ENCODE assay signal across 24 cellular contexts in the genomic region with DNA sequence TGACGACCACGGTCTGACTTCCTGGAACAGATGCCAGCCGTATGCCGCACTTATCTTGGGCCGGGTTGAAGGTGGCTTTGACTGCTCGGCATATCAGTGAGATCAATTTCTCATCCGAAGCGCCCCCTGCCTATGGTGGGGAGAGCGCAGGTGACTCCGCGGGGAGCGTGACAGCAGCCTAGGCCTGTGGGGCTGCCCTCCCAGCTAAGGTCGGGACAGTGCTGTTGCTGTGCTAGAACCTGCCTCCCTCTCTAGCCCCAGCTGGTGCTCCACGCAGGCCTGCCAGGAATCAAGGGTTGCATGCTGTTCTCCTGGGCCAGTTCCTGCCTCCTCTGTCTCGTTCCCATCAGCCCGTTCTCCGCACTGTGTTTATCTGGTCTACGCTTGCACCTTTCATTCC. TPM values are rescaled to one million over a fixed set of nuclear protein-coding genes. Genes with fewer than 3 reads are reported as not detected.
A peak's percentile ranks its signal among the peaks of the same experiment; 100 is the strongest.
DNase-seq lines count a peak whose midpoint lies in the region; ATAC-seq and TF ChIP-seq lines count a peak whose summit lies in the region.
"Had no signal": no experiment of that assay in that cellular context is flagged by ENCODE, and none has a peak within 500 bp of the region (broad histone marks: within the 10 kb centered on the region; RNA-seq: fewer than 3 reads in every experiment).

No MANE protein-coding gene starts in this region.

- peaks cover 10% of the 10 kb centered on the region for H3K79me1 ChIP-seq in H9 (ENCODE audit: insufficient read depth, low read depth, low read length, poor library complexity, severe bottlenecking)

- H3K9me3 ChIP-seq in BE2C: no peaks in the 10 kb centered on the region
- H3K9me3 ChIP-seq in H9 (ENCODE audit: control insufficient read depth, low read depth, low read length): no peaks in the 10 kb centered on the region
- H3K9me3 ChIP-seq in gastroesophageal sphincter: no peaks in the 10 kb centered on the region
- H3K9me3 ChIP-seq: adrenal gland, BLaER1, esophagus squamous epithelium had no signal

- no peak for TF ChIP-seq EP300 in gastroesophageal sphincter (IDR thresholded peaks at IDR 0.05)

- H3K9me3 Mint-ChIP-seq in H9: no peaks in the 10 kb centered on the region
- H3K9me3 Mint-ChIP-seq: effector memory CD8-positive, alpha-beta T cell; natural killer cell; T-helper 2 cell treated with Interferon-gamma antibody and Interleukin-4, amounts not matched to agents 5 μg/mL and 100 μg/mL, for 36 hours had no signal

- no peak overlapping the region for H3K4ac ChIP-seq in H9 (ENCODE audit: low read depth, low read length)

- peaks cover 4% of the 10 kb centered on the region; the same call in 1 of the 2 replicates for H3K79me2 ChIP-seq in H9 (ENCODE audit: insufficient read depth, low read length)

- no peak for TF ChIP-seq POLR2A in gastroesophageal sphincter (IDR thresholded peaks at IDR 0.05)

- no peak overlapping the region for H3K4me3 Mint-ChIP-seq in H9
- H3K4me3 Mint-ChIP-seq: effector memory CD8-positive, alpha-beta T cell; natural killer cell; T-helper 2 cell treated with Interferon-gamma antibody and Interleukin-4, amounts not matched to agents 5 μg/mL and 100 μg/mL, for 36 hours had no signal

- H3K56ac ChIP-seq in H9 (ENCODE audit: insufficient read length, low read depth, low read length): no peak overlapping the region

- H3K4me1 ChIP-seq in BE2C: peaks cover 10% of the 10 kb centered on the region
- H3K4me1 ChIP-seq in H9 (ENCODE audit: insufficient read depth, low read length): no peaks in the 10 kb centered on the region
- peaks cover 0 to 47% (median 16%) of the 10 kb centered on the region in 3 donors for H3K4me1 ChIP-seq in gastroesophageal sphincter

- no peak overlapping the region for H2AK5ac ChIP-seq in H9 (ENCODE audit: insufficient read length, low read length)

- no peak overlapping the region for H3K9ac ChIP-seq in H9 (ENCODE audit: extremely low read depth, insufficient read length, low read length)
- H3K9ac ChIP-seq: BLaER1 had no signal

- H2BK20ac ChIP-seq in H9 (ENCODE audit: low read depth, low read length, poor library complexity, severe bottlenecking): no peak overlapping the region

- no peaks in the 10 kb centered on the region for H3K27me3 ChIP-seq in BE2C
- H3K27me3 ChIP-seq in H9 (ENCODE audit: insufficient read depth, low read length): no peaks in the 10 kb centered on the region
- H3K27me3 ChIP-seq in gastroesophageal sphincter: no peaks in the 10 kb centered on the region
- H3K27me3 ChIP-seq: adrenal gland, BLaER1 had no signal

- no peak overlapping the region for H2BK12ac ChIP-seq in H9 (ENCODE audit: insufficient read length, low read depth, low read length)

- no peak overlapping the region for H4K5ac ChIP-seq in H9 (ENCODE audit: insufficient read length, low read depth, low read length)

- H2BK5ac ChIP-seq in H9 (ENCODE audit: insufficient read length, low read length): no peak overlapping the region

- intact Hi-C loops in left colon (cut with DNase I, micrococcal nuclease): loop anchor here (2.0 to 10.0 kb wide), 2 partner anchors 148 kb away; no protein-coding TSS in a partner anchor

- H3K27ac Mint-ChIP-seq in H9: peak overlapping the region; percentile 55 to 99 (median 88); a peak in 4 of 7 replicates
- H3K27ac Mint-ChIP-seq: effector memory CD8-positive, alpha-beta T cell; natural killer cell; T-helper 2 cell treated with Interferon-gamma antibody and Interleukin-4, amounts not matched to agents 5 μg/mL and 100 μg/mL, for 36 hours had no signal

- TF ChIP-seq CTCF in BE2C (IDR thresholded peaks at IDR 0.05; ENCODE audit: low read depth, low read length) (peak; percentile 32), H9 (conservative IDR thresholded peaks at IDR 0.05) (peak; percentile 41; the same call in 2 of the 3 replicates), gastroesophageal sphincter (IDR thresholded peaks at IDR 0.05) (no peak)

- no peak overlapping the region for H4K91ac ChIP-seq in H9 (ENCODE audit: insufficient read length, low read depth, low read length)

- no peak overlapping the region for H2BK15ac ChIP-seq in H9 (ENCODE audit: low read depth, low read length)

- H3K18ac ChIP-seq in H9 (ENCODE audit: insufficient read length, low read depth, low read length): no peak overlapping the region

- no peak overlapping the region for H2AFZ ChIP-seq in H9 (ENCODE audit: low read length)

- H3K4me3 ChIP-seq in BE2C (ENCODE audit: low read depth, low read length) (no peak overlapping the region), gastroesophageal sphincter (no peak overlapping the region)
- H3K4me3 ChIP-seq: adrenal gland, BLaER1, esophagus squamous epithelium had no signal

- no peak overlapping the region for H3K4me2 ChIP-seq in H9 (ENCODE audit: insufficient read depth, insufficient read length, low read length)
- H3K4me2 ChIP-seq: BLaER1 had no signal

- H3K36me3 Mint-ChIP-seq in H9 (ENCODE audit: insufficient read depth in 1 of 3, low read depth in 3 of 3): peaks cover 86 to 96% (median 96%) of the 10 kb centered on the region in 3 experiments
- H3K36me3 Mint-ChIP-seq: natural killer cell had no signal

- no peaks in the 10 kb centered on the region for H4K20me1 ChIP-seq in H9 (ENCODE audit: control insufficient read depth, insufficient read depth, insufficient read length)

- no CpG with 5 or more reads among the region's 18 CpGs for WGBS in H9 (ENCODE audit: extremely low coverage, insufficient read length, low lambda C conversion rate)
- 77 to 86% methylated on average over 4 to 9 of the region's 18 CpGs for WGBS in gastroesophageal sphincter (ENCODE audit: low coverage in 1 of 2), 2 donors

- H3K36me3 ChIP-seq in BE2C (no peaks in the 10 kb centered on the region), gastroesophageal sphincter (peaks cover 0 to 27% of the 10 kb centered on the region in 2 donors)
- H3K36me3 ChIP-seq: adrenal gland, esophagus squamous epithelium had no signal

- H3K23me2 ChIP-seq in H9 (ENCODE audit: insufficient read length, low read depth, low read length, poor library complexity, severe bottlenecking): no peaks in the 10 kb centered on the region

- no peak overlapping the region for H3K23ac ChIP-seq in H9 (ENCODE audit: insufficient read length, low read depth, low read length)

- H3K27me3 Mint-ChIP-seq in H9 (ENCODE audit: low read depth): no peaks in the 10 kb centered on the region; the same call in 1 of the 2 replicates

- H2BK120ac ChIP-seq in H9 (ENCODE audit: low read depth, low read length, poor library complexity, severe bottlenecking): no peak overlapping the region

- peak; percentile 39 for ATAC-seq in left colon
- ATAC-seq in GM19463 (IDR thresholded peaks at IDR 0.05; ENCODE audit: unreplicated experiment): no peak
- no peak for ATAC-seq in gastroesophageal sphincter
- ATAC-seq: effector memory CD8-positive, alpha-beta T cell; natural killer cell had no signal

- peaks cover 33 to 53% of the 10 kb centered on the region in 2 experiments for H3K4me1 Mint-ChIP-seq in H9

- H3K14ac ChIP-seq in H9 (ENCODE audit: insufficient read depth, low read length): no peak overlapping the region

- DNase-seq in BE2C (peak; percentile 46), H9 (no peak), cerebellum (ENCODE audit: low spot score) (peak; percentile 53), left colon (no peak), occipital lobe (lab: John Stamatoyannopoulos, UW) (no peak)
- DNase-seq: activated CD4-positive, alpha-beta T cell treated with anti-CD3 and anti-CD28 coated beads for 48 hours; activated gamma-delta T cell; activated T-cell treated with anti-CD3 and anti-CD28 coated beads, Interleukin-2, amount 50 U/mL, for 1 hour; DMS79 treated with DMSO at 0.1 percent for 48 hours; effector memory CD8-positive, alpha-beta T cell; esophagus squamous epithelium; hippocampal formation; midbrain; natural killer cell; NCI-H187; NCI-H524; SHP77; stimulated activated CD4-positive, alpha-beta T cell treated with anti-CD3 and anti-CD28 coated beads, Interleukin-2, amount 100 ng/mL, for 48 hours; trophoblast cell had no signal

- H3K27ac ChIP-seq in H9 (ENCODE audit: insufficient read length, low read depth, low read length) (no peak overlapping the region), gastroesophageal sphincter (no peak overlapping the region)
- H3K27ac ChIP-seq: adrenal gland, BLaER1, esophagus squamous epithelium had no signal

- no peak overlapping the region for H3T11ph ChIP-seq in H9 (ENCODE audit: low read length)

- H4K8ac ChIP-seq in H9 (replicated peaks; ENCODE audit: insufficient read length, low read depth, low read length): no peak overlapping the region

RNA-seq across cellular contexts. Expression of a gene that starts 49.8 kb away (rescaled TPM):
- polyA plus RNA-seq in BE2C (2012; ENCODE audit: insufficient read depth, insufficient read length, low read depth): 0.56 TPM
- total RNA-seq in H9 (2021): 727 and 732 TPM in 2 replicates
- 17.1 TPM for total RNA-seq in cerebellum
- total RNA-seq in left colon: 10 to 100 TPM in 1 of 2 donors, 1 to 10 TPM in 1; 9.2 to 13.7 TPM
- total RNA-seq in occipital lobe: 11.1 TPM
- total RNA-seq in gastroesophageal sphincter: 10 to 100 TPM; 13.2 to 40.2 (median 26.6) TPM

Comparison
In these comparisons a context has a peak if more than half of its experiments do, and no peak if none do; other contexts are left out.
1. DNase-seq: peak in BE2C (single experiment) and cerebellum (single experiment); none in H9 (single experiment), left colon (0 of 2) and occipital lobe (single experiment).
2. CTCF ChIP-seq: peak in BE2C (single experiment) and H9 (single experiment); none in gastroesophageal sphincter (0 of 4).
3. RNA of a gene that starts 49.8 kb away (total RNA-seq): 727 to 732 TPM in H9; 13.2 to 40.2 TPM in gastroesophageal sphincter, 17.1 TPM in cerebellum (single experiment), 9.2 to 13.7 TPM in left colon and 11.1 TPM in occipital lobe (single experiment); every median in the first group is over 10 times any median in the second.